Comparison of ENCODE assay signal across 1 cellular context in genomic region chr11:102111787-102112653, GRCh38.
A peak's percentile ranks its signal among the peaks of the same experiment; 100 is the strongest.
TF ChIP-seq lines count a peak whose summit lies in the region.

No MANE protein-coding gene starts in this region.

TF ChIP-seq in HCT116, 20 proteins besides CTCF, POLR2A, EP300 and RAD21 (continued from another document):
- TF ChIP-seq REST (IDR thresholded peaks at IDR 0.05; ENCODE audit: low read depth) (no peak), SRF (IDR thresholded peaks at IDR 0.05; ENCODE audit: low read depth) (no peak; the same call in none of the 2 replicates), JUND (IDR thresholded peaks at IDR 0.05) (peak; percentile 100), ZFX (IDR thresholded peaks at IDR 0.05) (no peak), ELF1 (IDR thresholded peaks at IDR 0.05; ENCODE audit: borderline replicate concordance, low read depth) (no peak), CEBPB (IDR thresholded peaks at IDR 0.05; ENCODE audit: low read depth) (peak; percentile 91)
